In the genomic region with DNA sequence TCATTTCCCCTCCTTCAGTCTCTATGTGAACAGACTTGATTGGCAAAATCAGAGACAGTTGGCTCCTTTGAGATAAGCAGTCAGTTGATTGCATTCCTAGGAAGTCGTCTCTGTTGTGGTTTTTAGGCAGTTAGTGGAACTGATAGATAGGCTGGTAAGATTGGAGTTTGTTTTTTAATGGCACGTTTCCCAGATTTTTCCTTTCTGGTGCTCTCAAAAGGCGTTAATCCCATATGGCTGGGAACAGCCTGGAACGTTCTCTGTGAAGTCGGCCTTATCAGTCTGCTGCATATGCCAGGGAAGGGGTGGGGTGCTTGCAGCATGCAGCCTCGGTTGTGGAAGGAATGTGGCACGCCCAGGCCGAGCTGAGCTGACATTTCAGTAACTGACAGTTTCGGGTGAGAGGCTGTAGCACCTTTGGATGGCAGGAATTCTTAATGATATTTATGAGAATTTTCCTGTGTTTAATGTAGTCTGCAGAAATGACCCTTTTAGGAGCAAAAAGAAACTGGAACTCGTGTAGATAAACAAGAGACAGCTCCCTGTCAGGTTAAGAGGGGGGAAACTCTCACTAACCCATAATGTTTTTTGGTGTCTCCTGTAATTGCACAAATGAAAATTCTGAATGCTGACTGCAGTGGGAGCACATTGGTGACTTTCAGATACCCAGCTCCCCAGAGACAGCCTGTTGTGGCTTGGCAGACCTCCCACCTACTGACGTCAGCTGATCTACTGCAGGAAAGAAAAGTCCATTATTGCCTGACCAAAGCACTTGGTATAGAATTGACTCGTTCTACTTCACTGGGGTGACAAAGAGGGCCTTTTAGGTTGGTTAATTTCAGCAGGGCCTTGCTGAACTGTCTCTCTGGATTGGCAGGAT, we compare ENCODE assay signal across 2 cellular contexts.
TF ChIP-seq lines count a peak whose summit lies in the region.

No MANE protein-coding gene starts in this region.

TF ChIP-seq in IMR-90, 13 proteins besides CTCF, POLR2A, EP300 and RAD21:
- TF ChIP-seq CEBPB (IDR thresholded peaks at IDR 0.05; ENCODE audit: low read depth, low read length), result 0 out of 2 replicates have a peak, but pooled peaks have one; percentile 8
- TF ChIP-seq, protein P1, sequence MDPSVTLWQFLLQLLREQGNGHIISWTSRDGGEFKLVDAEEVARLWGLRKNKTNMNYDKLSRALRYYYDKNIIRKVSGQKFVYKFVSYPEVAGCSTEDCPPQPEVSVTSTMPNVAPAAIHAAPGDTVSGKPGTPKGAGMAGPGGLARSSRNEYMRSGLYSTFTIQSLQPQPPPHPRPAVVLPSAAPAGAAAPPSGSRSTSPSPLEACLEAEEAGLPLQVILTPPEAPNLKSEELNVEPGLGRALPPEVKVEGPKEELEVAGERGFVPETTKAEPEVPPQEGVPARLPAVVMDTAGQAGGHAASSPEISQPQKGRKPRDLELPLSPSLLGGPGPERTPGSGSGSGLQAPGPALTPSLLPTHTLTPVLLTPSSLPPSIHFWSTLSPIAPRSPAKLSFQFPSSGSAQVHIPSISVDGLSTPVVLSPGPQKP (IDR thresholded peaks at IDR 0.05; ENCODE audit: borderline replicate concordance, low read depth, low read length), result no peak
- peak; percentile 63; the same call in 1 of the 2 replicates for TF ChIP-seq MXI1 (IDR thresholded peaks at IDR 0.05; ENCODE audit: borderline replicate concordance, low read depth, low read length)
- peak; percentile 50; the same call in 1 of the 2 replicates for TF ChIP-seq BHLHE40 (IDR thresholded peaks at IDR 0.05; ENCODE audit: low read depth, low read length)
- TF ChIP-seq MAFK (IDR thresholded peaks at IDR 0.05; ENCODE audit: low read depth, low read length), result peak; percentile 68

TF ChIP-seq in SK-N-SH, 30 proteins besides CTCF, POLR2A, EP300 and RAD21:
- TF ChIP-seq, protein P2, sequence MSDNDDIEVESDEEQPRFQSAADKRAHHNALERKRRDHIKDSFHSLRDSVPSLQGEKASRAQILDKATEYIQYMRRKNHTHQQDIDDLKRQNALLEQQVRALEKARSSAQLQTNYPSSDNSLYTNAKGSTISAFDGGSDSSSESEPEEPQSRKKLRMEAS (IDR thresholded peaks at IDR 0.05; ENCODE audit: low read depth), result peak; percentile 81
- TF ChIP-seq FOSL2 (IDR thresholded peaks at IDR 0.05; ENCODE audit: borderline replicate concordance, low read depth) (no peak; the same call in 1 of the 2 replicates), RFX5 (IDR thresholded peaks at IDR 0.05; ENCODE audit: low read length) (peak; percentile 51; the same call in 1 of the 2 replicates), TCF12 (IDR thresholded peaks at IDR 0.05) (peak; percentile 33), SIN3A (IDR thresholded peaks at IDR 0.05; ENCODE audit: borderline replicate concordance, low read depth, low read length) (peak; percentile 5; the same call in 1 of the 2 replicates), NFIC (IDR thresholded peaks at IDR 0.05; ENCODE audit: borderline replicate concordance) (peak; percentile 83), MXI1 (IDR thresholded peaks at IDR 0.05; ENCODE audit: low read depth, low read length) (peak; percentile 88; the same call in 1 of the 2 replicates), GATA2 (CRISPR knock-in tag; IDR thresholded peaks at IDR 0.05) (peak; percentile 88), RCOR1 (IDR thresholded peaks at IDR 0.05; ENCODE audit: low read length) (peak; percentile 80), CHD2 (IDR thresholded peaks at IDR 0.05; ENCODE audit: low read length, partially characterized antibody) (no peak), YY1 (IDR thresholded peaks at IDR 0.05; ENCODE audit: low read depth) (no peak)
- TF ChIP-seq, protein P3, sequence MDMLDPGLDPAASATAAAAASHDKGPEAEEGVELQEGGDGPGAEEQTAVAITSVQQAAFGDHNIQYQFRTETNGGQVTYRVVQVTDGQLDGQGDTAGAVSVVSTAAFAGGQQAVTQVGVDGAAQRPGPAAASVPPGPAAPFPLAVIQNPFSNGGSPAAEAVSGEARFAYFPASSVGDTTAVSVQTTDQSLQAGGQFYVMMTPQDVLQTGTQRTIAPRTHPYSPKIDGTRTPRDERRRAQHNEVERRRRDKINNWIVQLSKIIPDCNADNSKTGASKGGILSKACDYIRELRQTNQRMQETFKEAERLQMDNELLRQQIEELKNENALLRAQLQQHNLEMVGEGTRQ (IDR thresholded peaks at IDR 0.05; ENCODE audit: borderline replicate concordance, low read depth, low read length), result no peak
- TF ChIP-seq, protein P4, sequence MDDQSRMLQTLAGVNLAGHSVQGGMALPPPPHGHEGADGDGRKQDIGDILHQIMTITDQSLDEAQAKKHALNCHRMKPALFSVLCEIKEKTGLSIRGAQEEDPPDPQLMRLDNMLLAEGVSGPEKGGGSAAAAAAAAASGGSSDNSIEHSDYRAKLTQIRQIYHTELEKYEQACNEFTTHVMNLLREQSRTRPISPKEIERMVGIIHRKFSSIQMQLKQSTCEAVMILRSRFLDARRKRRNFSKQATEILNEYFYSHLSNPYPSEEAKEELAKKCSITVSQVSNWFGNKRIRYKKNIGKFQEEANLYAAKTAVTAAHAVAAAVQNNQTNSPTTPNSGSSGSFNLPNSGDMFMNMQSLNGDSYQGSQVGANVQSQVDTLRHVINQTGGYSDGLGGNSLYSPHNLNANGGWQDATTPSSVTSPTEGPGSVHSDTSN (IDR thresholded peaks at IDR 0.05), result peak; percentile 15
TF ChIP-seq in SK-N-SH: peak in this region for 9.
